16 cellular contexts compared by ENCODE assay signal in genomic region chr5:96219580-96220281, GRCh38.
DNase-seq lines count a peak whose midpoint lies in the region; ATAC-seq, FAIRE-seq and TF ChIP-seq lines count a peak whose summit lies in the region.
"Had no signal": no experiment of that assay in that cellular context is flagged by ENCODE, and none has a peak within 500 bp of the region (broad histone marks: within the 10 kb centered on the region; RNA-seq: fewer than 3 reads in every experiment).

No MANE protein-coding gene starts in this region.

- H3K27me3 ChIP-seq in AG04450 (ENCODE audit: control insufficient read depth, insufficient read depth, low read length) = no peaks in the 10 kb centered on the region
- H3K27me3 ChIP-seq: neutrophil, upper lobe of left lung had no signal

- H3K9me3 Mint-ChIP-seq in activated T-cell treated with anti-CD3 and anti-CD28 coated beads, Interleukin-2, amount 50 U/mL, for 72 hours = peaks cover 4 to 6% of the 10 kb centered on the region in 2 donors

- no peaks in the 10 kb centered on the region for H3K9me3 ChIP-seq in AG04450 (ENCODE audit: control insufficient read depth, insufficient read depth, low read length)
- H3K9me3 ChIP-seq: neutrophil, upper lobe of left lung had no signal

- peak overlapping the region; percentile 91 for H3K27ac ChIP-seq in AG04450 (ENCODE audit: low read depth, low read length)
- H3K27ac ChIP-seq: neutrophil, upper lobe of left lung had no signal

- peak overlapping the region; percentile 36 to 43 for H3K4me3 Mint-ChIP-seq in activated T-cell treated with anti-CD3 and anti-CD28 coated beads, Interleukin-2, amount 50 U/mL, for 72 hours
- H3K4me3 Mint-ChIP-seq: CD8-positive, alpha-beta memory T cell; H9 had no signal

- POLR2A ChIA-PET in AG04450 (lab: Yijun Ruan, JAX) = no interaction called here

- DNase-seq in AG04450 (ENCODE audit: low read depth, low spot score) = no peak
- peak; percentile 1 for DNase-seq in GOT3 (lab: John Stamatoyannopoulos, UW)
- DNase-seq in activated T-cell treated with anti-CD3 and anti-CD28 coated beads, Interleukin-2, amount 50 U/mL, for 72 hours = peak in 1 of 2 donors; percentile 4
- no peak for DNase-seq in DMS114 treated with DMSO at 0.1 percent for 48 hours (lab: John Stamatoyannopoulos, UW; ENCODE audit: unreplicated experiment)
- DNase-seq in GM13977 (ENCODE audit: low spot score) = no peak
- DNase-seq: CD8-positive, alpha-beta memory T cell; cerebellar nuclear complex; H9; hippocampal formation; NCI-H146; Right ventricle myocardium superior; upper lobe of left lung had no signal

- CTCF ChIA-PET in AG04450 (lab: Charles Lee) = interaction anchor here (2.2 kb wide), 1 partner anchor 117 kb away, joined by 12 read pairs; no protein-coding TSS in a partner anchor

- peaks cover 21% of the 10 kb centered on the region for H3K4me1 Mint-ChIP-seq in activated T-cell treated with anti-CD3 and anti-CD28 coated beads, Interleukin-2, amount 50 U/mL, for 72 hours (ENCODE audit: low read depth)
- H3K4me1 Mint-ChIP-seq: CD8-positive, alpha-beta memory T cell had no signal

- ATAC-seq in activated T-cell treated with anti-CD3 and anti-CD28 coated beads, Interleukin-2, amount 50 U/mL, for 72 hours (replicated peaks in 1 of 2) = peak in 1 of 2 donors; percentile 37
- no peak for ATAC-seq in GM18858 (IDR thresholded peaks at IDR 0.05; ENCODE audit: unreplicated experiment)
- ATAC-seq in activated CD4-positive, CD25-positive, alpha-beta regulatory T cell treated with anti-CD3 and anti-CD28 coated beads, Interleukin-2, amount 50 U/mL, for 24 hours = no peak

- peaks cover 40% of the 10 kb centered on the region for H3K27me3 Mint-ChIP-seq in activated T-cell treated with anti-CD3 and anti-CD28 coated beads, Interleukin-2, amount 50 U/mL, for 72 hours (ENCODE audit: low read depth)

- FAIRE-seq in islet of Langerhans (lab: Jason Lieb, UNC) = peak; percentile 65

- in situ Hi-C loops in GM13977 (cut with MboI; ENCODE audit: low pct_unique_long_range_greater_than_20kb, low sequenced_read_pairs, unreplicated experiment) = no loop called here

- TF ChIP-seq CTCF in AG04450 (IDR thresholded peaks at IDR 0.05; ENCODE audit: low read depth, low read length) = no peak
- TF ChIP-seq CTCF in GM13977 (IDR thresholded peaks at IDR 0.05; ENCODE audit: extremely low read depth, insufficient read depth, missing control alignments) = no peak

- peaks cover 4 to 7% of the 10 kb centered on the region in 2 donors for H3K36me3 Mint-ChIP-seq in activated T-cell treated with anti-CD3 and anti-CD28 coated beads, Interleukin-2, amount 50 U/mL, for 72 hours (ENCODE audit: insufficient read depth in 2 of 2)
- H3K36me3 Mint-ChIP-seq: CD8-positive, alpha-beta memory T cell had no signal

- H3K27ac Mint-ChIP-seq in activated T-cell treated with anti-CD3 and anti-CD28 coated beads, Interleukin-2, amount 50 U/mL, for 72 hours = peak overlapping the region; percentile 66
- H3K27ac Mint-ChIP-seq: CD8-positive, alpha-beta memory T cell had no signal

- H3K4me3 ChIP-seq in AG04450 (ENCODE audit: low read depth, low read length) = no peak overlapping the region
- H3K4me3 ChIP-seq: upper lobe of left lung had no signal
